ENCODE assay signal across 1 cellular context in genomic region chr10:100972115-100972903, GRCh38.
TF ChIP-seq lines count a peak whose summit lies in the region.

No MANE protein-coding gene starts in this region.

TF ChIP-seq in HepG2, 621 proteins besides CTCF, POLR2A, EP300 and RAD21 (continued from another document and continues in another):
- no peak for TF ChIP-seq ZNF678 (CRISPR knock-in tag; IDR thresholded peaks at IDR 0.05)
- TF ChIP-seq ARHGAP35 (CRISPR knock-in tag; IDR thresholded peaks at IDR 0.05; ENCODE audit: borderline replicate concordance), result no peak
- TF ChIP-seq ZBTB10 (CRISPR knock-in tag; IDR thresholded peaks at IDR 0.05; ENCODE audit: borderline replicate concordance), result 0 out of 2 replicates have a peak, but pooled peaks have one; percentile 36
- TF ChIP-seq BORCS8-MEF2B (CRISPR knock-in tag; IDR thresholded peaks at IDR 0.05), result no peak
- no peak for TF ChIP-seq ZBTB46 (CRISPR knock-in tag; IDR thresholded peaks at IDR 0.05; ENCODE audit: borderline replicate concordance)
- no peak for TF ChIP-seq ZNF530 (CRISPR knock-in tag; IDR thresholded peaks at IDR 0.05; ENCODE audit: low read depth)
- TF ChIP-seq ZNF260 (CRISPR knock-in tag; IDR thresholded peaks at IDR 0.05; ENCODE audit: borderline replicate concordance, low read depth), result no peak
- no peak for TF ChIP-seq MLLT10 (CRISPR knock-in tag; IDR thresholded peaks at IDR 0.05)
- TF ChIP-seq, protein P1, sequence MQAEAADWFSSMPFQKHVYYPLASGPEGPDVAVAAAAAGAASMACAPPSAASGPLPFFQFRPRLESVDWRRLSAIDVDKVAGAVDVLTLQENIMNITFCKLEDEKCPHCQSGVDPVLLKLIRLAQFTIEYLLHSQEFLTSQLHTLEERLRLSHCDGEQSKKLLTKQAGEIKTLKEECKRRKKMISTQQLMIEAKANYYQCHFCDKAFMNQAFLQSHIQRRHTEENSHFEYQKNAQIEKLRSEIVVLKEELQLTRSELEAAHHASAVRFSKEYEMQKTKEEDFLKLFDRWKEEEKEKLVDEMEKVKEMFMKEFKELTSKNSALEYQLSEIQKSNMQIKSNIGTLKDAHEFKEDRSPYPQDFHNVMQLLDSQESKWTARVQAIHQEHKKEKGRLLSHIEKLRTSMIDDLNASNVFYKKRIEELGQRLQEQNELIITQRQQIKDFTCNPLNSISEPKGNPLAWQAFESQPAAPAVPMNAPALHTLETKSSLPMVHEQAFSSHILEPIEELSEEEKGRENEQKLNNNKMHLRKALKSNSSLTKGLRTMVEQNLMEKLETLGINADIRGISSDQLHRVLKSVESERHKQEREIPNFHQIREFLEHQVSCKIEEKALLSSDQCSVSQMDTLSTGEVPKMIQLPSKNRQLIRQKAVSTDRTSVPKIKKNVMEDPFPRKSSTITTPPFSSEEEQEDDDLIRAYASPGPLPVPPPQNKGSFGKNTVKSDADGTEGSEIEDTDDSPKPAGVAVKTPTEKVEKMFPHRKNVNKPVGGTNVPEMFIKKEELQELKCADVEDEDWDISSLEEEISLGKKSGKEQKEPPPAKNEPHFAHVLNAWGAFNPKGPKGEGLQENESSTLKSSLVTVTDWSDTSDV (CRISPR knock-in tag; IDR thresholded peaks at IDR 0.05), result no peak
- TF ChIP-seq RBM39 (IDR thresholded peaks at IDR 0.05; ENCODE audit: low read depth, low read length, poor library complexity, severe bottlenecking), result no peak
- TF ChIP-seq ZSCAN20 (CRISPR knock-in tag; IDR thresholded peaks at IDR 0.05; ENCODE audit: borderline replicate concordance), result no peak
- TF ChIP-seq, protein P2, sequence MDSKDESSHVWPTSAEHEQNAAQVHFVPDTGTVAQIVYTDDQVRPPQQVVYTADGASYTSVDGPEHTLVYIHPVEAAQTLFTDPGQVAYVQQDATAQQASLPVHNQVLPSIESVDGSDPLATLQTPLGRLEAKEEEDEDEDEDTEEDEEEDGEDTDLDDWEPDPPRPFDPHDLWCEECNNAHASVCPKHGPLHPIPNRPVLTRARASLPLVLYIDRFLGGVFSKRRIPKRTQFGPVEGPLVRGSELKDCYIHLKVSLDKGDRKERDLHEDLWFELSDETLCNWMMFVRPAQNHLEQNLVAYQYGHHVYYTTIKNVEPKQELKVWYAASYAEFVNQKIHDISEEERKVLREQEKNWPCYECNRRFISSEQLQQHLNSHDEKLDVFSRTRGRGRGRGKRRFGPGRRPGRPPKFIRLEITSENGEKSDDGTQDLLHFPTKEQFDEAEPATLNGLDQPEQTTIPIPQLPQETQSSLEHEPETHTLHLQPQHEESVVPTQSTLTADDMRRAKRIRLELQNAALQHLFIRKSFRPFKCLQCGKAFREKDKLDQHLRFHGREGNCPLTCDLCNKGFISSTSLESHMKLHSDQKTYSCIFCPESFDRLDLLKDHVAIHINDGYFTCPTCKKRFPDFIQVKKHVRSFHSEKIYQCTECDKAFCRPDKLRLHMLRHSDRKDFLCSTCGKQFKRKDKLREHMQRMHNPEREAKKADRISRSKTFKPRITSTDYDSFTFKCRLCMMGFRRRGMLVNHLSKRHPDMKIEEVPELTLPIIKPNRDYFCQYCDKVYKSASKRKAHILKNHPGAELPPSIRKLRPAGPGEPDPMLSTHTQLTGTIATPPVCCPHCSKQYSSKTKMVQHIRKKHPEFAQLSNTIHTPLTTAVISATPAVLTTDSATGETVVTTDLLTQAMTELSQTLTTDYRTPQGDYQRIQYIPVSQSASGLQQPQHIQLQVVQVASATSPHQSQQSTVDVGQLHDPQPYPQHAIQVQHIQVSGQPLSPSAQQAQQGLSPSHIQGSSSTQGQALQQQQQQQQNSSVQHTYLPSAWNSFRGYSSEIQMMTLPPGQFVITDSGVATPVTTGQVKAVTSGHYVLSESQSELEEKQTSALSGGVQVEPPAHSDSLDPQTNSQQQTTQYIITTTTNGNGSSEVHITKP (CRISPR knock-in tag; IDR thresholded peaks at IDR 0.05; ENCODE audit: low read depth), result no peak
- peak; percentile 38 for TF ChIP-seq CBX1 (IDR thresholded peaks at IDR 0.05; ENCODE audit: low read depth)
- peak; percentile 69 for TF ChIP-seq HNF4G (IDR thresholded peaks at IDR 0.05; ENCODE audit: borderline replicate concordance, low read depth, low read length)
- TF ChIP-seq HNF4G (CRISPR knock-in tag; IDR thresholded peaks at IDR 0.05; ENCODE audit: borderline replicate concordance, low read depth), result no peak
- TF ChIP-seq ZNF138 (CRISPR knock-in tag; IDR thresholded peaks at IDR 0.05; ENCODE audit: low read depth), result no peak
- no peak for TF ChIP-seq JARID2 (CRISPR knock-in tag; IDR thresholded peaks at IDR 0.05; ENCODE audit: insufficient replicate concordance)
- TF ChIP-seq ZNF510 (CRISPR knock-in tag; IDR thresholded peaks at IDR 0.05; ENCODE audit: low read depth), result 0 out of 2 replicates have a peak, but pooled peaks have one; percentile 57
- TF ChIP-seq CENPX (CRISPR knock-in tag; IDR thresholded peaks at IDR 0.05), result no peak
- no peak for TF ChIP-seq NR3C1 (CRISPR knock-in tag; IDR thresholded peaks at IDR 0.05)
- TF ChIP-seq KLF6 (CRISPR knock-in tag; IDR thresholded peaks at IDR 0.05), result no peak
- TF ChIP-seq REPIN1 (CRISPR knock-in tag; IDR thresholded peaks at IDR 0.05; ENCODE audit: borderline replicate concordance, low read depth), result no peak
- no peak for TF ChIP-seq ELK4 (CRISPR knock-in tag; IDR thresholded peaks at IDR 0.05; ENCODE audit: borderline replicate concordance)
- TF ChIP-seq ZNF354B (CRISPR knock-in tag; IDR thresholded peaks at IDR 0.05), result no peak
- no peak for TF ChIP-seq ZNF234 (CRISPR knock-in tag; conservative IDR thresholded peaks at IDR 0.05)
- no peak for TF ChIP-seq ARNT (IDR thresholded peaks at IDR 0.05)
- TF ChIP-seq ZBTB3 (CRISPR knock-in tag; IDR thresholded peaks at IDR 0.05; ENCODE audit: borderline replicate concordance, low read depth), result 0 out of 2 replicates have a peak, but pooled peaks have one; percentile 32
- TF ChIP-seq RARG (CRISPR knock-in tag; IDR thresholded peaks at IDR 0.05; ENCODE audit: low read depth), result no peak
- TF ChIP-seq, protein P3, sequence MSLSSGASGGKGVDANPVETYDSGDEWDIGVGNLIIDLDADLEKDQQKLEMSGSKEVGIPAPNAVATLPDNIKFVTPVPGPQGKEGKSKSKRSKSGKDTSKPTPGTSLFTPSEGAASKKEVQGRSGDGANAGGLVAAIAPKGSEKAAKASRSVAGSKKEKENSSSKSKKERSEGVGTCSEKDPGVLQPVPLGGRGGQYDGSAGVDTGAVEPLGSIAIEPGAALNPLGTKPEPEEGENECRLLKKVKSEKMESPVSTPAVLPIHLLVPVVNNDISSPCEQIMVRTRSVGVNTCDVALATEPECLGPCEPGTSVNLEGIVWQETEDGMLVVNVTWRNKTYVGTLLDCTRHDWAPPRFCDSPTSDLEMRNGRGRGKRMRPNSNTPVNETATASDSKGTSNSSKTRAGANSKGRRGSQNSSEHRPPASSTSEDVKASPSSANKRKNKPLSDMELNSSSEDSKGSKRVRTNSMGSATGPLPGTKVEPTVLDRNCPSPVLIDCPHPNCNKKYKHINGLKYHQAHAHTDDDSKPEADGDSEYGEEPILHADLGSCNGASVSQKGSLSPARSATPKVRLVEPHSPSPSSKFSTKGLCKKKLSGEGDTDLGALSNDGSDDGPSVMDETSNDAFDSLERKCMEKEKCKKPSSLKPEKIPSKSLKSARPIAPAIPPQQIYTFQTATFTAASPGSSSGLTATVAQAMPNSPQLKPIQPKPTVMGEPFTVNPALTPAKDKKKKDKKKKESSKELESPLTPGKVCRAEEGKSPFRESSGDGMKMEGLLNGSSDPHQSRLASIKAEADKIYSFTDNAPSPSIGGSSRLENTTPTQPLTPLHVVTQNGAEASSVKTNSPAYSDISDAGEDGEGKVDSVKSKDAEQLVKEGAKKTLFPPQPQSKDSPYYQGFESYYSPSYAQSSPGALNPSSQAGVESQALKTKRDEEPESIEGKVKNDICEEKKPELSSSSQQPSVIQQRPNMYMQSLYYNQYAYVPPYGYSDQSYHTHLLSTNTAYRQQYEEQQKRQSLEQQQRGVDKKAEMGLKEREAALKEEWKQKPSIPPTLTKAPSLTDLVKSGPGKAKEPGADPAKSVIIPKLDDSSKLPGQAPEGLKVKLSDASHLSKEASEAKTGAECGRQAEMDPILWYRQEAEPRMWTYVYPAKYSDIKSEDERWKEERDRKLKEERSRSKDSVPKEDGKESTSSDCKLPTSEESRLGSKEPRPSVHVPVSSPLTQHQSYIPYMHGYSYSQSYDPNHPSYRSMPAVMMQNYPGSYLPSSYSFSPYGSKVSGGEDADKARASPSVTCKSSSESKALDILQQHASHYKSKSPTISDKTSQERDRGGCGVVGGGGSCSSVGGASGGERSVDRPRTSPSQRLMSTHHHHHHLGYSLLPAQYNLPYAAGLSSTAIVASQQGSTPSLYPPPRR (CRISPR knock-in tag; IDR thresholded peaks at IDR 0.05; ENCODE audit: borderline replicate concordance), result no peak; the same call in 1 of the 2 replicates
- no peak for TF ChIP-seq ZNF101 (CRISPR knock-in tag; IDR thresholded peaks at IDR 0.05; ENCODE audit: borderline replicate concordance, low read depth)
- no peak for TF ChIP-seq ZNF367 (CRISPR knock-in tag; IDR thresholded peaks at IDR 0.05; ENCODE audit: borderline replicate concordance)
- TF ChIP-seq ZNF768 (CRISPR knock-in tag; IDR thresholded peaks at IDR 0.05), result no peak
- no peak for TF ChIP-seq ZNF570 (CRISPR knock-in tag; IDR thresholded peaks at IDR 0.05; ENCODE audit: borderline replicate concordance)
- no peak for TF ChIP-seq ATF6 (CRISPR knock-in tag; conservative IDR thresholded peaks at IDR 0.05)
- no peak for TF ChIP-seq IRF2 (CRISPR knock-in tag; IDR thresholded peaks at IDR 0.05)
- TF ChIP-seq SMAD1 (CRISPR knock-in tag; IDR thresholded peaks at IDR 0.05; ENCODE audit: borderline replicate concordance, low read depth), result no peak
